14 cellular contexts compared by ENCODE assay signal in the genomic region with DNA sequence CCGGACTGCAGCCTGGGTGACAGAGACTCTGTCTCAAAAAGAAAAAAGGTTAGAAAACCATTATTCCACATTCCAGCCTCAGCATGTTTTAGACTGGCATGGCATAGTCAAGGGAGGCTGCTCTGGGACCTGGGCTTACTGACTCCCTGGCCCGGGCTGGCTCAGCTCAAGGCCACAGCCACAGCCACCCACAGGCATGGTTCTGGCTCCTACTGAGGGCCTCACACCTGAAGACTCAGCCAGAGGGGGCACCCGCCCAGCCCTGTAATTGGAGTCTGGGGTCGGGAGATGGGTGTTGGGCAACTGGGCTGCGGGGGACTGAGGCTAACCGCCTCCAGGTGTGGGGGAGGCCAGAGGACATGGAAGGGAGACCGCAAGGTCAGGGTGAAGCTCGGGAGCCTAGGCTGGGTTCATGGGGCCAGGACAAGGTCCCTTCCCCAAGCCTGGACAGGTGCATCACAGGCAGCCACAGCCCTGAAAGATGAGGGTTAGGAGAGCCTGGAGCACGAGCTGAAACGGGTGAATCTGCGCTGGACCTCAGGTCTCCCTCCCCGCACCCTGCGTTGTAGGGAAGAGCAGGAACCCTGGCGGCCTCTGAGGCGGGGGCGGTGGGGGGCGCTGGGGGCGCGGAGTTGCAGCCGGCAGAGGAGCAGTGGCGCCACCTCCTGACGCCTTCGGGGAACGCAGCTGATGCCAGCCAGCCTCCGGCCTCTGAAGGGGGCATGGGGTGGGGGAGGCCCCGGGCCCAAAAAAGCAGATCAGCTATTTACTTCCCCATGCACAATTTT.
DNase-seq lines count a peak whose midpoint lies in the region; ATAC-seq and TF ChIP-seq lines count a peak whose summit lies in the region.
"Had no signal": no experiment of that assay in that cellular context is flagged by ENCODE, and none has a peak within 500 bp of the region (broad histone marks: within the 10 kb centered on the region; RNA-seq: fewer than 3 reads in every experiment).

No MANE protein-coding gene starts in this region.

- 0 out of 2 replicates have a peak, but pooled peaks cover 3% of the 10 kb centered on the region for H3K9me3 ChIP-seq in Caco-2
- peaks cover 0 to 20% (median 0%) of the 10 kb centered on the region in 4 donors for H3K9me3 ChIP-seq in tibial nerve
- H3K9me3 ChIP-seq in psoas muscle = no peaks in the 10 kb centered on the region

- BruUV-seq in Caco-2 (replicated peaks; lab: Mats Ljungman, UMichigan) = no TSS peak

- no peak overlapping the region for H3K27ac Mint-ChIP-seq in Caco-2 (ENCODE audit: unreplicated experiment)
- H3K27ac Mint-ChIP-seq in brain = no peak overlapping the region
- H3K27ac Mint-ChIP-seq in mesothelial cell of epicardium = no peak overlapping the region
- H3K27ac Mint-ChIP-seq: activated naive CD4-positive, alpha-beta T cell treated with anti-CD3 and anti-CD28 coated beads, Interleukin-2, amount 10 ng/mL, durations not matched to agents 7 days and 5 days had no signal

- no peak for TF ChIP-seq POLR2A in tibial nerve (IDR thresholded peaks at IDR 0.05)

- H3K36me3 Mint-ChIP-seq in Caco-2 (ENCODE audit: insufficient read depth, unreplicated experiment) (no peaks in the 10 kb centered on the region), brain (no peaks in the 10 kb centered on the region), mesothelial cell of epicardium (no peaks in the 10 kb centered on the region)
- H3K36me3 Mint-ChIP-seq: activated naive CD4-positive, alpha-beta T cell treated with anti-CD3 and anti-CD28 coated beads, Interleukin-2, amount 10 ng/mL, durations not matched to agents 7 days and 5 days had no signal

- TF ChIP-seq CTCF in Caco-2 (IDR thresholded peaks at IDR 0.05; ENCODE audit: insufficient read depth in 1 of 2, low read depth in 1 of 2, low read length in 1 of 2, severe bottlenecking in 1 of 2, unreplicated experiment in 1 of 2) (peak; percentile 40 to 87), GM13976 (IDR thresholded peaks at IDR 0.05; ENCODE audit: borderline replicate concordance, control extremely low read depth, extremely low read depth, insufficient read depth, missing control alignments) (peak; percentile 28), brain (conservative IDR thresholded peaks at IDR 0.05) (peak; percentile 40 to 75), mesothelial cell of epicardium (IDR thresholded peaks at IDR 0.05; ENCODE audit: unreplicated experiment) (peak; percentile 39), tibial nerve (IDR thresholded peaks at IDR 0.05) (no peak), psoas muscle (IDR thresholded peaks at IDR 0.05) (no peak)

- no peaks in the 10 kb centered on the region for H3K4me1 Mint-ChIP-seq in Caco-2 (ENCODE audit: low read depth, unreplicated experiment)
- no peaks in the 10 kb centered on the region for H3K4me1 Mint-ChIP-seq in brain
- H3K4me1 Mint-ChIP-seq in mesothelial cell of epicardium = peaks cover 2% of the 10 kb centered on the region
- H3K4me1 Mint-ChIP-seq: activated naive CD4-positive, alpha-beta T cell treated with anti-CD3 and anti-CD28 coated beads, Interleukin-2, amount 10 ng/mL, durations not matched to agents 7 days and 5 days had no signal

- CTCF ChIA-PET in Caco-2 (lab: Charles Lee) = interaction anchor here (0.6 to 1.2 kb wide), 2 partner anchors 52 to 1300 kb away, joined by 3 to 5 read pairs; no protein-coding TSS in a partner anchor

- H3K4me3 Mint-ChIP-seq in Caco-2 (ENCODE audit: unreplicated experiment) (no peak overlapping the region), brain (no peak overlapping the region), mesothelial cell of epicardium (no peak overlapping the region)
- H3K4me3 Mint-ChIP-seq: activated naive CD4-positive, alpha-beta T cell treated with anti-CD3 and anti-CD28 coated beads, Interleukin-2, amount 10 ng/mL, durations not matched to agents 7 days and 5 days had no signal

- H3K9me3 Mint-ChIP-seq in Caco-2 (ENCODE audit: unreplicated experiment) = no peaks in the 10 kb centered on the region
- H3K9me3 Mint-ChIP-seq in brain = peaks cover 0 to 27% (median 0%) of the 10 kb centered on the region in 5 experiments
- no peaks in the 10 kb centered on the region for H3K9me3 Mint-ChIP-seq in mesothelial cell of epicardium
- H3K9me3 Mint-ChIP-seq: activated naive CD4-positive, alpha-beta T cell treated with anti-CD3 and anti-CD28 coated beads, Interleukin-2, amount 10 ng/mL, durations not matched to agents 7 days and 5 days had no signal

- intact Hi-C loops in Caco-2 (cut with micrococcal nuclease; ENCODE audit: unreplicated experiment) = no loop called here
- intact Hi-C loops in psoas muscle (cut with DNase I) = no loop called here

- 30 to 36% methylated on average over 21 to 22 of the region's 26 CpGs for WGBS in tibial nerve, 2 donors
- 33 to 42% (median 33%) methylated on average over 22 to 26 of the region's 26 CpGs for WGBS in psoas muscle, 3 donors

- H3K27ac ChIP-seq in tibial nerve (no peak overlapping the region), psoas muscle (no peak overlapping the region)

- no peak for TF ChIP-seq EP300 in tibial nerve (IDR thresholded peaks at IDR 0.05)

- H3K4me1 ChIP-seq in Caco-2 = no peaks in the 10 kb centered on the region
- H3K4me1 ChIP-seq in tibial nerve = no peaks in the 10 kb centered on the region
- H3K4me1 ChIP-seq in psoas muscle = no peaks in the 10 kb centered on the region

- POLR2A ChIA-PET in Caco-2 (lab: Charles Lee) = interaction anchor here (0.6 kb wide), 1 partner anchor 384 kb away, joined by 3 read pairs; no protein-coding TSS in a partner anchor

- no peaks in the 10 kb centered on the region for H3K27me3 ChIP-seq in Caco-2 (replicated peaks; ENCODE audit: control insufficient read depth, insufficient read depth, low read length)
- no peaks in the 10 kb centered on the region for H3K27me3 ChIP-seq in tibial nerve
- H3K27me3 ChIP-seq in psoas muscle (ENCODE audit: insufficient read depth in 3 of 3, low read length in 2 of 3) = peaks cover 0 to 5% (median 0%) of the 10 kb centered on the region in 3 donors

- DNase-seq in Caco-2 (peak in 1 of 2 experiments; percentile 42), GM13976 (ENCODE audit: low spot score) (peak; percentile 23), mesothelial cell of epicardium (ENCODE audit: low spot score in 2 of 2, unreplicated experiment in 2 of 2) (no peak), C1 segment of cervical spinal cord (lab: John Stamatoyannopoulos, UW) (no peak), tibial nerve (ENCODE audit: low spot score in 2 of 2) (no peak), psoas muscle (no peak)
- DNase-seq: activated naive CD4-positive, alpha-beta T cell treated with anti-CD3 and anti-CD28 coated beads, Interleukin-2, amount 10 ng/mL, durations not matched to agents 7 days and 5 days; effector CD4-positive, alpha-beta T cell; GOT3; stimulated activated naive CD4-positive, alpha-beta T cell treated with Interleukin-2 at 50 U/mL for 16 hours had no signal

- in situ Hi-C loops in GM13976 (cut with MboI; ENCODE audit: low sequenced_read_pairs, unreplicated experiment) = no loop called here

- H3K4me3 ChIP-seq in Caco-2 (ENCODE audit: low read depth, low read length) (no peak overlapping the region), tibial nerve (no peak overlapping the region), psoas muscle (no peak overlapping the region)
- H3K4me3 ChIP-seq: GM12878, lung, skin epidermis had no signal

- peaks cover 11% of the 10 kb centered on the region for H3K27me3 Mint-ChIP-seq in Caco-2 (ENCODE audit: insufficient read depth, unreplicated experiment)
- no peaks in the 10 kb centered on the region for H3K27me3 Mint-ChIP-seq in brain
- peaks cover 7% of the 10 kb centered on the region for H3K27me3 Mint-ChIP-seq in mesothelial cell of epicardium (ENCODE audit: low read depth)

- no peak for ATAC-seq in psoas muscle
- ATAC-seq: GM12878 had no signal

- no peaks in the 10 kb centered on the region for H3K36me3 ChIP-seq in Caco-2 (ENCODE audit: control insufficient read depth, insufficient read depth, low read length)
- no peaks in the 10 kb centered on the region for H3K36me3 ChIP-seq in tibial nerve
- H3K36me3 ChIP-seq in psoas muscle (ENCODE audit: insufficient read depth in 1 of 2, low read depth in 1 of 2) = no peaks in the 10 kb centered on the region

Comparison
In these comparisons a context has a peak if more than half of its experiments do, and no peak if none do; other contexts are left out.
1. CTCF ChIP-seq: peak in Caco-2 (2 of 2), GM13976 (single experiment), brain (2 of 2) and mesothelial cell of epicardium (single experiment); none in tibial nerve (0 of 5) and psoas muscle (single experiment).